In genomic region chr11:2515401-2516275, GRCh38 we compare ENCODE assay signal across 16 cellular contexts.
DNase-seq lines count a peak whose midpoint lies in the region; ATAC-seq, FAIRE-seq and TF ChIP-seq lines count a peak whose summit lies in the region.
"Had no signal": no experiment of that assay in that cellular context is flagged by ENCODE, and none has a peak within 500 bp of the region (broad histone marks: within the 10 kb centered on the region; RNA-seq: fewer than 3 reads in every experiment).

No MANE protein-coding gene starts in this region.

- peak; percentile 4 for DNase-seq in GM12891 (ENCODE audit: insufficient read length, low spot score)
- peak; percentile 11 for DNase-seq in activated CD8-positive, alpha-beta memory T cell treated with anti-CD3 and anti-CD28 coated beads, Interleukin-2, amount 50 U/mL, for 4 hours
- DNase-seq in iPS-NIHi11 (ENCODE audit: low spot score): peak; percentile 6
- DNase-seq in retina: peak; percentile 1
- DNase-seq in central memory CD4-positive, alpha-beta T cell: no peak
- no peak for DNase-seq in activated CD8-positive, alpha-beta T cell treated with anti-CD3 and anti-CD28 coated beads for 36 hours
- DNase-seq in HT-29 (ENCODE audit: low spot score): no peak
- DNase-seq: amygdala; CD4-positive, alpha-beta memory T cell; NCI-H1105 treated with DMSO at 0.1 percent for 48 hours; NCI-H446 had no signal

- POLR2A ChIA-PET in activated CD8-positive, alpha-beta T cell treated with anti-CD3 and anti-CD28 coated beads for 36 hours (lab: Charles Lee): interaction anchor here (0.6 kb wide), 1 partner anchor 214 kb away, joined by 3 read pairs; the partner anchor contains the start of genes C11orf21 and TSPAN32

- no peaks in the 10 kb centered on the region for H3K27me3 Mint-ChIP-seq in activated CD8-positive, alpha-beta T cell treated with anti-CD3 and anti-CD28 coated beads for 36 hours
- H3K27me3 Mint-ChIP-seq: CD4-positive, alpha-beta memory T cell had no signal

- H3K4me3 Mint-ChIP-seq in activated CD8-positive, alpha-beta T cell treated with anti-CD3 and anti-CD28 coated beads for 36 hours: no peak overlapping the region
- H3K4me3 Mint-ChIP-seq: CD4-positive, alpha-beta memory T cell; T-helper 2 cell treated with Interferon-gamma antibody and Interleukin-4, amounts not matched to agents 5 μg/mL and 100 μg/mL, for 36 hours had no signal

- ATAC-seq in activated CD8-positive, alpha-beta T cell treated with anti-CD3 and anti-CD28 coated beads for 36 hours: no peak
- no peak for ATAC-seq in GM19455 (IDR thresholded peaks at IDR 0.05; ENCODE audit: unreplicated experiment)
- ATAC-seq: HCT116, Panc1 had no signal

- no peaks in the 10 kb centered on the region for H3K9me3 Mint-ChIP-seq in activated CD8-positive, alpha-beta T cell treated with anti-CD3 and anti-CD28 coated beads for 36 hours
- H3K9me3 Mint-ChIP-seq: CD4-positive, alpha-beta memory T cell; T-helper 2 cell treated with Interferon-gamma antibody and Interleukin-4, amounts not matched to agents 5 μg/mL and 100 μg/mL, for 36 hours had no signal

- FAIRE-seq in GM12891 (lab: Jason Lieb, UNC): no peak
- FAIRE-seq: G401.6 had no signal

- CTCF ChIA-PET in activated CD8-positive, alpha-beta T cell treated with anti-CD3 and anti-CD28 coated beads for 36 hours (lab: Charles Lee): no interaction called here

- no peak overlapping the region for H3K27ac Mint-ChIP-seq in activated CD8-positive, alpha-beta T cell treated with anti-CD3 and anti-CD28 coated beads for 36 hours
- H3K27ac Mint-ChIP-seq: CD4-positive, alpha-beta memory T cell; T-helper 2 cell treated with Interferon-gamma antibody and Interleukin-4, amounts not matched to agents 5 μg/mL and 100 μg/mL, for 36 hours had no signal

- intact Hi-C loops in activated CD8-positive, alpha-beta T cell treated with anti-CD3 and anti-CD28 coated beads for 36 hours (cut with micrococcal nuclease): no loop called here

- no peaks in the 10 kb centered on the region for H3K4me1 Mint-ChIP-seq in activated CD8-positive, alpha-beta T cell treated with anti-CD3 and anti-CD28 coated beads for 36 hours (ENCODE audit: low read depth)

- H3K36me3 Mint-ChIP-seq in activated CD8-positive, alpha-beta T cell treated with anti-CD3 and anti-CD28 coated beads for 36 hours (ENCODE audit: low read depth): no peaks in the 10 kb centered on the region
- H3K36me3 Mint-ChIP-seq: CD4-positive, alpha-beta memory T cell had no signal

- no peak for TF ChIP-seq CTCF in activated CD8-positive, alpha-beta T cell treated with anti-CD3 and anti-CD28 coated beads for 36 hours (IDR thresholded peaks at IDR 0.05)

- TF ChIP-seq POLR2A in GM12891 (IDR thresholded peaks at IDR 0.05; ENCODE audit: low read depth, low read length): no peak

TF ChIP-seq in GM12891, 5 proteins besides CTCF, POLR2A, EP300 and RAD21:
- TF ChIP-seq POU2F2 (IDR thresholded peaks at IDR 0.05; ENCODE audit: low read depth, low read length) (no peak), SPI1 (IDR thresholded peaks at IDR 0.05; ENCODE audit: low read depth, low read length) (no peak)

Comparison
In these comparisons a context has a peak if more than half of its experiments do, and no peak if none do; other contexts are left out.
1. DNase-seq: peak in GM12891 (single experiment), activated CD8-positive, alpha-beta memory T cell treated with anti-CD3 and anti-CD28 coated beads, Interleukin-2, amount 50 U/mL, for 4 hours (single experiment), iPS-NIHi11 (single experiment) and retina (single experiment); none in central memory CD4-positive, alpha-beta T cell (single experiment), activated CD8-positive, alpha-beta T cell treated with anti-CD3 and anti-CD28 coated beads for 36 hours (single experiment) and HT-29 (single experiment).